In the genomic region with DNA sequence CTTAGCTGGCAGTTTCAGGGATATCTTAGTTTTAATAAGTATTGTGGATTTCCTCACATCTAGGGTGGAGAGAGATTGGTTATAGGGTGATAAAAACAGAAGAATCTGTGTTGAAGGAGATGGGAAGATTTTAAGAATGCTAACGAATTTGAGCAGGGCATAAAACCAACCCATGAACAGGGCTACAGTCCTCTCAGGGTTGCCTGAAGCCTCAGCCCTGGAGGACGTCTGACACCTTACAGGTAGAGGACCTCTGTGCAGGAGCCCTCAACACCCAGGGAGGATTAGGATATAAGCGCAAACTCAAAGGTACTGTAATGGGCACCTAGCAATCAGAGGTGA, we compare ENCODE assay signal across 8 cellular contexts. TPM values are rescaled to one million over a fixed set of nuclear protein-coding genes. Genes with fewer than 3 reads are reported as not detected.
A peak's percentile ranks its signal among the peaks of the same experiment; 100 is the strongest.
DNase-seq lines count a peak whose midpoint lies in the region; ATAC-seq and TF ChIP-seq lines count a peak whose summit lies in the region.

No MANE protein-coding gene starts in this region.

- peak overlapping the region; percentile 56 for H3K4me3 ChIP-seq in iPS-18c (ENCODE audit: insufficient read depth, low read depth, low read length)

- peak; percentile 17 for ATAC-seq in GM21717 (IDR thresholded peaks at IDR 0.05; ENCODE audit: unreplicated experiment)
- ATAC-seq in T-helper 17 cell, result peak; percentile 40

- H3K4me3 Mint-ChIP-seq in T-helper 17 cell, result peak overlapping the region; percentile 64
- H3K4me3 Mint-ChIP-seq in type B pancreatic cell, result peak overlapping the region; percentile 73

- no peaks in the 10 kb centered on the region for H3K9me3 Mint-ChIP-seq in type B pancreatic cell

- TF ChIP-seq CTCF in 22Rv1 (IDR thresholded peaks at IDR 0.05) (no peak), type B pancreatic cell (conservative IDR thresholded peaks at IDR 0.05) (peak; percentile 19)

- H3K27ac Mint-ChIP-seq in T-helper 17 cell (no peak overlapping the region), type B pancreatic cell (peak overlapping the region; percentile 6)

- peaks cover 43% of the 10 kb centered on the region for H3K27me3 Mint-ChIP-seq in T-helper 17 cell
- peaks cover 44% of the 10 kb centered on the region for H3K27me3 Mint-ChIP-seq in type B pancreatic cell

- H3K4me1 Mint-ChIP-seq in T-helper 17 cell (peaks cover 6% of the 10 kb centered on the region), type B pancreatic cell (ENCODE audit: unreplicated experiment) (peaks cover 15% of the 10 kb centered on the region)

- H3K9me3 ChIP-seq in T-helper 17 cell (ENCODE audit: control insufficient read depth, low read length, poor library complexity, severe bottlenecking) (no peaks in the 10 kb centered on the region), iPS-18c (ENCODE audit: control insufficient read depth, insufficient read depth, low read length) (no peaks in the 10 kb centered on the region)

- DNase-seq in T-helper 17 cell (no peak), type B pancreatic cell (ENCODE audit: extremely low spot score, unreplicated experiment) (no peak), pons (ENCODE audit: low spot score) (no peak), cerebellar nuclear complex (lab: John Stamatoyannopoulos, UW) (no peak)
- no peak for DNase-seq in effector CD4-positive, alpha-beta T cell

- H3K27ac ChIP-seq in 22Rv1, result peak overlapping the region; percentile 7; the same call in 1 of the 2 replicates

- H3K36me3 Mint-ChIP-seq in T-helper 17 cell (ENCODE audit: low read depth) (no peaks in the 10 kb centered on the region), type B pancreatic cell (no peaks in the 10 kb centered on the region)

RNA-seq across cellular contexts. Expression of a gene that starts 0.5 kb away (rescaled TPM):
- total RNA-seq in T-helper 17 cell (1 to 10 TPM in 1 of 2 donors, not detected in 1; 6.4 TPM), type B pancreatic cell (ENCODE audit: low replicate concordance) (15.2 and 40.2 TPM in 2 replicates)
